ENCODE assay signal across 37 cellular contexts in genomic region chr12:97324471-97324870, GRCh38.
"Had no signal": no experiment of that assay in that cellular context is flagged by ENCODE, and none has a peak within 500 bp of the region (broad histone marks: within the 10 kb centered on the region; RNA-seq: fewer than 3 reads in every experiment).

No MANE protein-coding gene starts in this region.

- H3K9me3 Mint-ChIP-seq: activated CD4-positive, alpha-beta memory T cell treated with anti-CD3 and anti-CD28 coated beads, Interleukin-2, amount 10 ng/mL, durations not matched to agents 7 days and 5 days; activated naive CD8-positive, alpha-beta T cell treated with anti-CD3 and anti-CD28 coated beads for 36 hours; activated T-helper 17 cell treated with anti-CD3 and anti-CD28 coated beads, Interleukin-2, amount 50 U/mL, for 72 hours had no signal

- ATAC-seq: activated CD8-positive, alpha-beta memory T cell treated with anti-CD3 and anti-CD28 coated beads, Interleukin-2, amount 10 ng/mL, durations not matched to agents 7 days and 5 days; activated T-helper 17 cell treated with anti-CD3 and anti-CD28 coated beads, Interleukin-2, amount 50 U/mL, for 72 hours; PC-3 had no signal

- H3K9me3 ChIP-seq: Peyer's patch, SJSA1 had no signal

- H3K27me3 ChIP-seq: brain microvascular endothelial cell, Peyer's patch had no signal

- H3K27ac Mint-ChIP-seq: activated CD4-positive, alpha-beta memory T cell treated with anti-CD3 and anti-CD28 coated beads, Interleukin-2, amount 10 ng/mL, durations not matched to agents 7 days and 5 days; activated CD8-positive, alpha-beta memory T cell treated with anti-CD3 and anti-CD28 coated beads, Interleukin-2, amount 10 ng/mL, durations not matched to agents 7 days and 5 days; activated naive CD8-positive, alpha-beta T cell treated with anti-CD3 and anti-CD28 coated beads for 36 hours; activated T-helper 17 cell treated with anti-CD3 and anti-CD28 coated beads, Interleukin-2, amount 50 U/mL, for 72 hours had no signal

- H3K4me3 Mint-ChIP-seq: activated CD4-positive, alpha-beta memory T cell treated with anti-CD3 and anti-CD28 coated beads, Interleukin-2, amount 10 ng/mL, durations not matched to agents 7 days and 5 days; activated CD8-positive, alpha-beta memory T cell treated with anti-CD3 and anti-CD28 coated beads, Interleukin-2, amount 10 ng/mL, durations not matched to agents 7 days and 5 days; activated naive CD8-positive, alpha-beta T cell treated with anti-CD3 and anti-CD28 coated beads for 36 hours; activated T-helper 17 cell treated with anti-CD3 and anti-CD28 coated beads, Interleukin-2, amount 50 U/mL, for 72 hours had no signal

- H3K27ac ChIP-seq: brain microvascular endothelial cell, Peyer's patch, SJSA1, VCaP had no signal

- DNase-seq: activated CD4-positive, alpha-beta memory T cell treated with anti-CD3 and anti-CD28 coated beads, Interleukin-2, amount 10 ng/mL, durations not matched to agents 7 days and 5 days; activated CD4-positive, alpha-beta T cell treated with anti-CD3 and anti-CD28 coated beads for 1 hour; activated CD4-positive, alpha-beta T cell treated with anti-CD3 and anti-CD28 coated beads for 48 hours; activated CD4-positive, CD25-positive, alpha-beta regulatory T cell; activated CD8-positive, alpha-beta memory T cell treated with anti-CD3 and anti-CD28 coated beads for 24 hours; activated CD8-positive, alpha-beta memory T cell treated with anti-CD3 and anti-CD28 coated beads, Interleukin-2, amount 10 ng/mL, durations not matched to agents 7 days and 5 days; activated CD8-positive, alpha-beta memory T cell treated with anti-CD3 and anti-CD28 coated beads, Interleukin-2, amount 50 U/mL, for 48 hours; activated effector memory CD4-positive, alpha-beta T cell treated with anti-CD3 and anti-CD28 coated beads, Interleukin-2, amount 50 U/mL, for 16 hours; activated naive CD4-positive, alpha-beta T cell; activated naive CD4-positive, alpha-beta T cell treated with anti-CD3 and anti-CD28 coated beads, Interleukin-2, amount 50 U/mL, for 16 hours; activated naive CD8-positive, alpha-beta T cell treated with anti-CD3 and anti-CD28 coated beads for 36 hours; activated T-cell treated with anti-CD3 and anti-CD28 coated beads, Interleukin-2, amount 50 U/mL, for 48 hours; amniotic stem cell; aorta; brain microvascular endothelial cell; central memory CD4-positive, alpha-beta T cell; NCI-H1092 treated with DMSO at 0.1 percent for 48 hours; NCI-H1417; NCI-H146; NCI-H187; NCI-H2029 treated with DMSO at 0.1 percent for 48 hours; NCI-H2107; NCI-H345; NCI-H524 treated with DMSO at 0.1 percent for 48 hours; NCI-H748 treated with DMSO at 0.1 percent for 48 hours; NK-92 treated with Interleukin-12 subunit alpha and Interleukin-12 subunit beta, amount 100 ng/mL, for 24 hours; PC-3; Peyer's patch; RPMI8226; SHP77 treated with DMSO at 0.1 percent for 48 hours; SW 1271; T-helper 1 cell; T-helper 2 cell; T-helper 9 cell had no signal

- H3K36me3 Mint-ChIP-seq: activated CD8-positive, alpha-beta memory T cell treated with anti-CD3 and anti-CD28 coated beads, Interleukin-2, amount 10 ng/mL, durations not matched to agents 7 days and 5 days; activated naive CD8-positive, alpha-beta T cell treated with anti-CD3 and anti-CD28 coated beads for 36 hours had no signal

- H3K4me1 ChIP-seq: Peyer's patch, SJSA1 had no signal

- H3K36me3 ChIP-seq: brain microvascular endothelial cell, Peyer's patch, SJSA1 had no signal

- H3K4me1 Mint-ChIP-seq: activated CD4-positive, alpha-beta memory T cell treated with anti-CD3 and anti-CD28 coated beads, Interleukin-2, amount 10 ng/mL, durations not matched to agents 7 days and 5 days; activated CD8-positive, alpha-beta memory T cell treated with anti-CD3 and anti-CD28 coated beads, Interleukin-2, amount 10 ng/mL, durations not matched to agents 7 days and 5 days; activated naive CD8-positive, alpha-beta T cell treated with anti-CD3 and anti-CD28 coated beads for 36 hours; activated T-helper 17 cell treated with anti-CD3 and anti-CD28 coated beads, Interleukin-2, amount 50 U/mL, for 72 hours had no signal

- H3K4me3 ChIP-seq: Peyer's patch, SJSA1 had no signal
